1 cellular context compared by ENCODE assay signal in the genomic region with DNA sequence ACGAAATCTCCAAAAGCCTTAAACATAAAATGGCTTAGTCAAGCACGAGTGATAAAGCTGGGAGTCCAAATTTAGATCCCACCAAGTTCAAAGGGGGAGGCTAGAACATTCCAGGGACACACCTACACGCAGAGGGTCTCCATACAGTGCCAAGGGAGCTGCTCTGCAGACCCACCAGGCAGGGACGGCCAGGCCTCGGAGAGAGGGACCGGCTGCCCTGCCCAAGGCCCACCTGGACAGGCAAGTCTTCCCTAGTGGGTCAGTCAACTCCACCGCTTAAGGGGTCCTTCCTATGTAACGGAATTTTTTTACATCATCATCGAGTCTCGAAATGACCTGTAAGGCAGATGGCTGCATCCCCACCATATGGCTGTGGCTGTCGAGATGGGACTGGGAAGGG.
TF ChIP-seq lines count a peak whose summit lies in the region.

No MANE protein-coding gene starts in this region.

TF ChIP-seq in IMR-90, 13 proteins besides CTCF, POLR2A, EP300 and RAD21 (continued from another document):
- no peak for TF ChIP-seq FOS (IDR thresholded peaks at IDR 0.05; ENCODE audit: low read depth, low read length)
- TF ChIP-seq NFE2L2 (IDR thresholded peaks at IDR 0.05; ENCODE audit: low read depth, low read length): no peak
- no peak for TF ChIP-seq MXI1 (IDR thresholded peaks at IDR 0.05; ENCODE audit: borderline replicate concordance, low read depth, low read length)
- TF ChIP-seq SMC3 (IDR thresholded peaks at IDR 0.05; ENCODE audit: low read depth, low read length): no peak
- no peak for TF ChIP-seq CHD1 (IDR thresholded peaks at IDR 0.05; ENCODE audit: low read depth, low read length)
- no peak for TF ChIP-seq CEBPB (IDR thresholded peaks at IDR 0.05; ENCODE audit: low read depth, low read length)
- no peak for TF ChIP-seq RCOR1 (IDR thresholded peaks at IDR 0.05; ENCODE audit: insufficient replicate concordance, low read length)
- no peak for TF ChIP-seq MAFK (IDR thresholded peaks at IDR 0.05; ENCODE audit: low read depth, low read length)
- TF ChIP-seq, protein P1, sequence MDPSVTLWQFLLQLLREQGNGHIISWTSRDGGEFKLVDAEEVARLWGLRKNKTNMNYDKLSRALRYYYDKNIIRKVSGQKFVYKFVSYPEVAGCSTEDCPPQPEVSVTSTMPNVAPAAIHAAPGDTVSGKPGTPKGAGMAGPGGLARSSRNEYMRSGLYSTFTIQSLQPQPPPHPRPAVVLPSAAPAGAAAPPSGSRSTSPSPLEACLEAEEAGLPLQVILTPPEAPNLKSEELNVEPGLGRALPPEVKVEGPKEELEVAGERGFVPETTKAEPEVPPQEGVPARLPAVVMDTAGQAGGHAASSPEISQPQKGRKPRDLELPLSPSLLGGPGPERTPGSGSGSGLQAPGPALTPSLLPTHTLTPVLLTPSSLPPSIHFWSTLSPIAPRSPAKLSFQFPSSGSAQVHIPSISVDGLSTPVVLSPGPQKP (IDR thresholded peaks at IDR 0.05; ENCODE audit: borderline replicate concordance, low read depth, low read length): no peak
